In genomic region chr16:66888647-66889615, GRCh38 we compare ENCODE assay signal across 17 cellular contexts. TPM values are rescaled to one million over a fixed set of nuclear protein-coding genes. Genes with fewer than 3 reads are reported as not detected.
DNase-seq lines count a peak whose midpoint lies in the region; ATAC-seq and TF ChIP-seq lines count a peak whose summit lies in the region.
"Had no signal": no experiment of that assay in that cellular context is flagged by ENCODE, and none has a peak within 500 bp of the region (broad histone marks: within the 10 kb centered on the region; RNA-seq: fewer than 3 reads in every experiment).

No MANE protein-coding gene starts in this region.

- peak overlapping the region; percentile 10 for H3K27ac Mint-ChIP-seq in activated naive CD8-positive, alpha-beta T cell treated with anti-CD3 and anti-CD28 coated beads, Interleukin-2, amount 50 U/mL, for 24 hours
- no peak overlapping the region for H3K27ac Mint-ChIP-seq in activated naive CD8-positive, alpha-beta T cell treated with anti-CD3 and anti-CD28 coated beads for 36 hours
- H3K27ac Mint-ChIP-seq in T-helper 17 cell (peak overlapping the region; percentile 32), neural progenitor cell (no peak overlapping the region)
- peak overlapping the region; percentile 20 to 66 for H3K27ac Mint-ChIP-seq in effector memory CD8-positive, alpha-beta T cell
- peak overlapping the region; percentile 71 for H3K27ac Mint-ChIP-seq in stimulated activated effector memory CD8-positive, alpha-beta T cell treated with anti-CD3 and anti-CD28 coated beads, Interleukin-12 subunit alpha, Interleukin-12 subunit beta, amount 100 ng/mL, for 72 hours
- H3K27ac Mint-ChIP-seq: B cell had no signal

- no peaks in the 10 kb centered on the region for H3K9me3 ChIP-seq in T-helper 17 cell (ENCODE audit: control insufficient read depth, low read length, poor library complexity, severe bottlenecking)
- H3K9me3 ChIP-seq in neural progenitor cell (ENCODE audit: low read depth), result no peaks in the 10 kb centered on the region

- DNase-seq in activated naive CD8-positive, alpha-beta T cell treated with anti-CD3 and anti-CD28 coated beads, Interleukin-2, amount 50 U/mL, for 24 hours, result no peak
- no peak for DNase-seq in activated naive CD8-positive, alpha-beta T cell treated with anti-CD3 and anti-CD28 coated beads for 36 hours
- no peak for DNase-seq in T-helper 17 cell
- no peak for DNase-seq in effector memory CD8-positive, alpha-beta T cell
- DNase-seq in stimulated activated effector memory CD8-positive, alpha-beta T cell treated with anti-CD3 and anti-CD28 coated beads, Interleukin-12 subunit alpha, Interleukin-12 subunit beta, amount 100 ng/mL, for 72 hours (ENCODE audit: low spot score in 2 of 2), result no peak
- DNase-seq in activated CD4-positive, CD25-positive, alpha-beta regulatory T cell treated with anti-CD3 and anti-CD28 coated beads, Interleukin-2, amount 50 U/mL, for 72 hours, result no peak
- DNase-seq in neural progenitor cell (ENCODE audit: low spot score), result no peak
- DNase-seq: CD4-positive, CD25-positive, alpha-beta regulatory T cell; DMS53; KBM-7; NCI-H1436 treated with DMSO at 0.1 percent for 48 hours; NCI-H2029 treated with DMSO at 0.1 percent for 48 hours; NCI-H748 treated with DMSO at 0.1 percent for 48 hours; PC-9; SHP77 had no signal

- H3K9me3 Mint-ChIP-seq in activated naive CD8-positive, alpha-beta T cell treated with anti-CD3 and anti-CD28 coated beads, Interleukin-2, amount 50 U/mL, for 24 hours, result no peaks in the 10 kb centered on the region
- H3K9me3 Mint-ChIP-seq in activated naive CD8-positive, alpha-beta T cell treated with anti-CD3 and anti-CD28 coated beads for 36 hours, result no peaks in the 10 kb centered on the region
- no peaks in the 10 kb centered on the region for H3K9me3 Mint-ChIP-seq in effector memory CD8-positive, alpha-beta T cell
- H3K9me3 Mint-ChIP-seq in stimulated activated effector memory CD8-positive, alpha-beta T cell treated with anti-CD3 and anti-CD28 coated beads, Interleukin-12 subunit alpha, Interleukin-12 subunit beta, amount 100 ng/mL, for 72 hours, result no peaks in the 10 kb centered on the region
- H3K9me3 Mint-ChIP-seq in neural progenitor cell, result no peaks in the 10 kb centered on the region
- H3K9me3 Mint-ChIP-seq: CD4-positive, CD25-positive, alpha-beta regulatory T cell had no signal

- H3K27ac ChIP-seq in neural progenitor cell, result no peak overlapping the region
- H3K27ac ChIP-seq: PC-9 had no signal

- H3K36me3 Mint-ChIP-seq in activated naive CD8-positive, alpha-beta T cell treated with anti-CD3 and anti-CD28 coated beads, Interleukin-2, amount 50 U/mL, for 24 hours (ENCODE audit: low read depth), result peaks cover 41% of the 10 kb centered on the region
- H3K36me3 Mint-ChIP-seq in activated naive CD8-positive, alpha-beta T cell treated with anti-CD3 and anti-CD28 coated beads for 36 hours, result peaks cover 17% of the 10 kb centered on the region
- H3K36me3 Mint-ChIP-seq in T-helper 17 cell (ENCODE audit: low read depth) (no peaks in the 10 kb centered on the region), neural progenitor cell (peaks cover 18% of the 10 kb centered on the region)
- H3K36me3 Mint-ChIP-seq in effector memory CD8-positive, alpha-beta T cell (ENCODE audit: insufficient read depth), result peaks cover 50% of the 10 kb centered on the region
- peaks cover 89% of the 10 kb centered on the region for H3K36me3 Mint-ChIP-seq in stimulated activated effector memory CD8-positive, alpha-beta T cell treated with anti-CD3 and anti-CD28 coated beads, Interleukin-12 subunit alpha, Interleukin-12 subunit beta, amount 100 ng/mL, for 72 hours

- H3K79me2 ChIP-seq in neural progenitor cell (ENCODE audit: low read depth), result no peaks in the 10 kb centered on the region

- ATAC-seq in activated naive CD8-positive, alpha-beta T cell treated with anti-CD3 and anti-CD28 coated beads, Interleukin-2, amount 50 U/mL, for 24 hours, result no peak
- no peak for ATAC-seq in T-helper 17 cell
- ATAC-seq in effector memory CD8-positive, alpha-beta T cell (replicated peaks), result no peak
- no peak for ATAC-seq in stimulated activated effector memory CD8-positive, alpha-beta T cell treated with anti-CD3 and anti-CD28 coated beads, Interleukin-12 subunit alpha, Interleukin-12 subunit beta, amount 100 ng/mL, for 72 hours

- peaks cover 43% of the 10 kb centered on the region for H3K4me1 Mint-ChIP-seq in activated naive CD8-positive, alpha-beta T cell treated with anti-CD3 and anti-CD28 coated beads, Interleukin-2, amount 50 U/mL, for 24 hours
- H3K4me1 Mint-ChIP-seq in activated naive CD8-positive, alpha-beta T cell treated with anti-CD3 and anti-CD28 coated beads for 36 hours, result peaks cover 22% of the 10 kb centered on the region
- H3K4me1 Mint-ChIP-seq in T-helper 17 cell (peaks cover 29% of the 10 kb centered on the region), neural progenitor cell (no peaks in the 10 kb centered on the region)
- peaks cover 12 to 13% of the 10 kb centered on the region in 2 donors for H3K4me1 Mint-ChIP-seq in effector memory CD8-positive, alpha-beta T cell (ENCODE audit: low read depth in 2 of 2)
- H3K4me1 Mint-ChIP-seq in stimulated activated effector memory CD8-positive, alpha-beta T cell treated with anti-CD3 and anti-CD28 coated beads, Interleukin-12 subunit alpha, Interleukin-12 subunit beta, amount 100 ng/mL, for 72 hours, result peaks cover 44% of the 10 kb centered on the region
- H3K4me1 Mint-ChIP-seq: B cell had no signal

- no peak overlapping the region for H3K9ac ChIP-seq in neural progenitor cell

- H3K4me3 ChIP-seq in neural progenitor cell, result no peak overlapping the region
- H3K4me3 ChIP-seq: PC-9 had no signal

- H3K4me1 ChIP-seq in neural progenitor cell, result no peaks in the 10 kb centered on the region

- no peak overlapping the region for H3K4me3 Mint-ChIP-seq in activated naive CD8-positive, alpha-beta T cell treated with anti-CD3 and anti-CD28 coated beads, Interleukin-2, amount 50 U/mL, for 24 hours
- no peak overlapping the region for H3K4me3 Mint-ChIP-seq in activated naive CD8-positive, alpha-beta T cell treated with anti-CD3 and anti-CD28 coated beads for 36 hours
- H3K4me3 Mint-ChIP-seq in T-helper 17 cell, result no peak overlapping the region
- no peak overlapping the region for H3K4me3 Mint-ChIP-seq in effector memory CD8-positive, alpha-beta T cell
- H3K4me3 Mint-ChIP-seq in stimulated activated effector memory CD8-positive, alpha-beta T cell treated with anti-CD3 and anti-CD28 coated beads, Interleukin-12 subunit alpha, Interleukin-12 subunit beta, amount 100 ng/mL, for 72 hours, result no peak overlapping the region
- no peak overlapping the region for H3K4me3 Mint-ChIP-seq in neural progenitor cell
- H3K4me3 Mint-ChIP-seq: B cell; CD4-positive, CD25-positive, alpha-beta regulatory T cell had no signal

- no peaks in the 10 kb centered on the region for H3K27me3 Mint-ChIP-seq in activated naive CD8-positive, alpha-beta T cell treated with anti-CD3 and anti-CD28 coated beads, Interleukin-2, amount 50 U/mL, for 24 hours
- H3K27me3 Mint-ChIP-seq in activated naive CD8-positive, alpha-beta T cell treated with anti-CD3 and anti-CD28 coated beads for 36 hours, result no peaks in the 10 kb centered on the region
- H3K27me3 Mint-ChIP-seq in T-helper 17 cell, result no peaks in the 10 kb centered on the region
- H3K27me3 Mint-ChIP-seq in effector memory CD8-positive, alpha-beta T cell, result no peaks in the 10 kb centered on the region
- H3K27me3 Mint-ChIP-seq in neural progenitor cell (ENCODE audit: insufficient read depth, low read depth), result peaks cover 2% of the 10 kb centered on the region
- H3K27me3 Mint-ChIP-seq: B cell; CD4-positive, CD25-positive, alpha-beta regulatory T cell had no signal

- H3F3A ChIP-seq in neural progenitor cell (ENCODE audit: low read depth), result no peaks in the 10 kb centered on the region

- peaks cover 3% of the 10 kb centered on the region for H3K36me3 ChIP-seq in neural progenitor cell

- no peak overlapping the region for H2AFZ ChIP-seq in neural progenitor cell (replicated peaks)
- H2AFZ ChIP-seq: PC-9 had no signal

- no peak overlapping the region for H3K4me2 ChIP-seq in neural progenitor cell
- H3K4me2 ChIP-seq: PC-9 had no signal

- H4K20me1 ChIP-seq in neural progenitor cell (ENCODE audit: low read depth), result peaks cover 16% of the 10 kb centered on the region

- TF ChIP-seq CTCF in neural progenitor cell (IDR thresholded peaks at IDR 0.05), result no peak

- no peaks in the 10 kb centered on the region for H3K27me3 ChIP-seq in neural progenitor cell

RNA-seq across cellular contexts. Expression of gene PDP2, which starts 8.6 kb away (rescaled TPM):
- total RNA-seq in activated naive CD8-positive, alpha-beta T cell treated with anti-CD3 and anti-CD28 coated beads for 36 hours, result 10 to 100 TPM; 25.5 to 25.9 TPM
- total RNA-seq in T-helper 17 cell (1 to 10 TPM; 5.8 to 8.9 TPM), neural progenitor cell (ENCODE audit: low replicate concordance) (6.6 and 12.6 TPM in 2 replicates)

RNA-seq across cellular contexts. Expression of gene CDH16, which starts 29.8 kb away (rescaled TPM):
- total RNA-seq in activated naive CD8-positive, alpha-beta T cell treated with anti-CD3 and anti-CD28 coated beads for 36 hours, result not detected
- total RNA-seq in T-helper 17 cell (not detected), neural progenitor cell (ENCODE audit: low replicate concordance) (not detected in 2 replicates)
- total RNA-seq: B cell; CD4-positive, CD25-positive, alpha-beta regulatory T cell; NCI-H460; PC-9 had no signal

RNA-seq across cellular contexts. Expression of gene RRAD, which starts 36.4 kb away (rescaled TPM):
- under 1 TPM; 0.20 to 0.33 TPM for total RNA-seq in activated naive CD8-positive, alpha-beta T cell treated with anti-CD3 and anti-CD28 coated beads for 36 hours
- under 1 TPM; 0.52 to 0.67 TPM for total RNA-seq in T-helper 17 cell
- 0.12 and 0.24 TPM in 2 replicates for total RNA-seq in neural progenitor cell (ENCODE audit: low replicate concordance)

RNA-seq across cellular contexts. Expression of gene CA7, which starts 44.7 kb away (rescaled TPM):
- not detected for total RNA-seq in activated naive CD8-positive, alpha-beta T cell treated with anti-CD3 and anti-CD28 coated beads for 36 hours
- total RNA-seq in T-helper 17 cell (not detected), neural progenitor cell (ENCODE audit: low replicate concordance) (not detected in 2 replicates)
- total RNA-seq: B cell; CD4-positive, CD25-positive, alpha-beta regulatory T cell; NCI-H460; PC-9 had no signal

RNA-seq across cellular contexts. Expression of gene CIAO2B, which starts 45.3 kb away (rescaled TPM):
- 100 to 1,000 TPM; 152 to 153 TPM for total RNA-seq in activated naive CD8-positive, alpha-beta T cell treated with anti-CD3 and anti-CD28 coated beads for 36 hours
- total RNA-seq in T-helper 17 cell (10 to 100 TPM; 50.3 to 51.0 TPM), neural progenitor cell (ENCODE audit: low replicate concordance) (55.5 and 76.0 TPM in 2 replicates)

Comparison
In these comparisons a context has a peak if more than half of its experiments do, and no peak if none do; other contexts are left out.
1. H3K27ac Mint-ChIP-seq: peak in activated naive CD8-positive, alpha-beta T cell treated with anti-CD3 and anti-CD28 coated beads, Interleukin-2, amount 50 U/mL, for 24 hours (single experiment), T-helper 17 cell (single experiment), effector memory CD8-positive, alpha-beta T cell (2 of 2) and stimulated activated effector memory CD8-positive, alpha-beta T cell treated with anti-CD3 and anti-CD28 coated beads, Interleukin-12 subunit alpha, Interleukin-12 subunit beta, amount 100 ng/mL, for 72 hours (single experiment); none in activated naive CD8-positive, alpha-beta T cell treated with anti-CD3 and anti-CD28 coated beads for 36 hours (single experiment) and neural progenitor cell (single experiment).